28 cellular contexts compared by ENCODE assay signal in genomic region chr15:70026991-70027390, GRCh38.
"Had no signal": no experiment of that assay in that cellular context is flagged by ENCODE, and none has a peak within 500 bp of the region (broad histone marks: within the 10 kb centered on the region; RNA-seq: fewer than 3 reads in every experiment).

No MANE protein-coding gene starts in this region.

- DNase-seq: activated CD4-positive, alpha-beta memory T cell treated with anti-CD3 and anti-CD28 coated beads for 36 hours; activated CD4-positive, alpha-beta T cell treated with anti-CD3 and anti-CD28 coated beads for 36 hours; activated CD4-positive, alpha-beta T cell treated with anti-CD3 and anti-CD28 coated beads, Interleukin-2, amount 10 ng/mL, durations not matched to agents 24 days and 14 days; activated CD4-positive, CD25-positive, alpha-beta regulatory T cell; activated CD4-positive, CD25-positive, alpha-beta regulatory T cell treated with anti-CD3 and anti-CD28 coated beads, Interleukin-2, amount 50 U/mL, for 72 hours; activated CD8-positive, alpha-beta memory T cell treated with anti-CD3 and anti-CD28 coated beads, Interleukin-2, amount 50 U/mL, for 48 hours; activated effector memory CD4-positive, alpha-beta T cell treated with Interleukin-2 at 50 U/mL for 16 hours; activated gamma-delta T cell treated with Interleukin-2 at 50 U/mL for 16 hours; activated naive CD4-positive, alpha-beta T cell treated with Interleukin-2 at 50 U/mL for 16 hours; activated naive CD8-positive, alpha-beta T cell treated with anti-CD3 and anti-CD28 coated beads, Interleukin-2, amount 50 U/mL, for 24 hours; activated T-cell treated with anti-CD3 and anti-CD28 coated beads for 4 hours; activated T-cell treated with anti-CD3 and anti-CD28 coated beads, Interleukin-2, amount 50 U/mL, for 24 hours; activated T-cell treated with anti-CD3 and anti-CD28 coated beads, Interleukin-2, amount 50 U/mL, for 72 hours; adrenal gland; amygdala; body of pancreas; central memory CD4-positive, alpha-beta T cell; cerebellar nuclear complex; colonic mucosa; effector CD8-positive, alpha-beta T cell; esophagus squamous epithelium; foreskin melanocyte; head of caudate nucleus; T-helper 2 cell had no signal

- H3K27ac ChIP-seq: adrenal gland, body of pancreas, colonic mucosa, epithelial cell of prostate, esophagus squamous epithelium had no signal

- H3K27me3 Mint-ChIP-seq: activated CD4-positive, alpha-beta memory T cell treated with anti-CD3 and anti-CD28 coated beads for 36 hours; activated T-cell treated with anti-CD3 and anti-CD28 coated beads, Interleukin-2, amount 50 U/mL, for 24 hours had no signal

- H3K27ac Mint-ChIP-seq: activated CD4-positive, alpha-beta memory T cell treated with anti-CD3 and anti-CD28 coated beads for 36 hours; activated CD4-positive, alpha-beta T cell treated with anti-CD3 and anti-CD28 coated beads for 36 hours; activated CD4-positive, alpha-beta T cell treated with anti-CD3 and anti-CD28 coated beads, Interleukin-2, amount 10 ng/mL, durations not matched to agents 24 days and 14 days; activated naive CD4-positive, alpha-beta T cell treated with anti-CD3 and anti-CD28 coated beads, Interleukin-2, amount 50 U/mL, for 72 hours; activated naive CD8-positive, alpha-beta T cell treated with anti-CD3 and anti-CD28 coated beads, Interleukin-2, amount 50 U/mL, for 24 hours; activated T-cell treated with anti-CD3 and anti-CD28 coated beads, Interleukin-2, amount 50 U/mL, for 24 hours; activated T-cell treated with anti-CD3 and anti-CD28 coated beads, Interleukin-2, amount 50 U/mL, for 72 hours had no signal

- H3K9me3 ChIP-seq: adrenal gland, body of pancreas, colonic mucosa, esophagus squamous epithelium had no signal

- H3K4me1 ChIP-seq: colonic mucosa had no signal

- H3K4me3 Mint-ChIP-seq: activated CD4-positive, alpha-beta memory T cell treated with anti-CD3 and anti-CD28 coated beads for 36 hours; activated CD4-positive, alpha-beta T cell treated with anti-CD3 and anti-CD28 coated beads for 36 hours; activated CD4-positive, alpha-beta T cell treated with anti-CD3 and anti-CD28 coated beads, Interleukin-2, amount 10 ng/mL, durations not matched to agents 24 days and 14 days; activated naive CD8-positive, alpha-beta T cell treated with anti-CD3 and anti-CD28 coated beads, Interleukin-2, amount 50 U/mL, for 24 hours; activated T-cell treated with anti-CD3 and anti-CD28 coated beads, Interleukin-2, amount 50 U/mL, for 24 hours; activated T-cell treated with anti-CD3 and anti-CD28 coated beads, Interleukin-2, amount 50 U/mL, for 72 hours had no signal

- FAIRE-seq: endometrium, endothelial cell of umbilical vein had no signal

- H3K9me3 Mint-ChIP-seq: activated CD4-positive, alpha-beta T cell treated with anti-CD3 and anti-CD28 coated beads, Interleukin-2, amount 10 ng/mL, durations not matched to agents 24 days and 14 days; activated naive CD4-positive, alpha-beta T cell treated with anti-CD3 and anti-CD28 coated beads, Interleukin-2, amount 50 U/mL, for 72 hours; activated naive CD8-positive, alpha-beta T cell treated with anti-CD3 and anti-CD28 coated beads, Interleukin-2, amount 50 U/mL, for 24 hours; activated T-cell treated with anti-CD3 and anti-CD28 coated beads, Interleukin-2, amount 50 U/mL, for 24 hours; activated T-cell treated with anti-CD3 and anti-CD28 coated beads, Interleukin-2, amount 50 U/mL, for 72 hours had no signal

- H3K36me3 ChIP-seq: adrenal gland, colonic mucosa, esophagus squamous epithelium had no signal

- ATAC-seq: activated CD4-positive, alpha-beta T cell treated with anti-CD3 and anti-CD28 coated beads for 36 hours; activated naive CD4-positive, alpha-beta T cell treated with anti-CD3 and anti-CD28 coated beads, Interleukin-2, amount 50 U/mL, for 72 hours; activated naive CD8-positive, alpha-beta T cell treated with anti-CD3 and anti-CD28 coated beads, Interleukin-2, amount 50 U/mL, for 24 hours; activated T-cell treated with anti-CD3 and anti-CD28 coated beads, Interleukin-2, amount 50 U/mL, for 72 hours; body of pancreas had no signal

- H3K36me3 Mint-ChIP-seq: activated CD4-positive, alpha-beta memory T cell treated with anti-CD3 and anti-CD28 coated beads for 36 hours; activated naive CD4-positive, alpha-beta T cell treated with anti-CD3 and anti-CD28 coated beads, Interleukin-2, amount 50 U/mL, for 72 hours had no signal

- H3K27me3 ChIP-seq: body of pancreas, colonic mucosa had no signal

- H3K4me3 ChIP-seq: adrenal gland, body of pancreas, colonic mucosa, esophagus squamous epithelium had no signal
